In the genomic region with DNA sequence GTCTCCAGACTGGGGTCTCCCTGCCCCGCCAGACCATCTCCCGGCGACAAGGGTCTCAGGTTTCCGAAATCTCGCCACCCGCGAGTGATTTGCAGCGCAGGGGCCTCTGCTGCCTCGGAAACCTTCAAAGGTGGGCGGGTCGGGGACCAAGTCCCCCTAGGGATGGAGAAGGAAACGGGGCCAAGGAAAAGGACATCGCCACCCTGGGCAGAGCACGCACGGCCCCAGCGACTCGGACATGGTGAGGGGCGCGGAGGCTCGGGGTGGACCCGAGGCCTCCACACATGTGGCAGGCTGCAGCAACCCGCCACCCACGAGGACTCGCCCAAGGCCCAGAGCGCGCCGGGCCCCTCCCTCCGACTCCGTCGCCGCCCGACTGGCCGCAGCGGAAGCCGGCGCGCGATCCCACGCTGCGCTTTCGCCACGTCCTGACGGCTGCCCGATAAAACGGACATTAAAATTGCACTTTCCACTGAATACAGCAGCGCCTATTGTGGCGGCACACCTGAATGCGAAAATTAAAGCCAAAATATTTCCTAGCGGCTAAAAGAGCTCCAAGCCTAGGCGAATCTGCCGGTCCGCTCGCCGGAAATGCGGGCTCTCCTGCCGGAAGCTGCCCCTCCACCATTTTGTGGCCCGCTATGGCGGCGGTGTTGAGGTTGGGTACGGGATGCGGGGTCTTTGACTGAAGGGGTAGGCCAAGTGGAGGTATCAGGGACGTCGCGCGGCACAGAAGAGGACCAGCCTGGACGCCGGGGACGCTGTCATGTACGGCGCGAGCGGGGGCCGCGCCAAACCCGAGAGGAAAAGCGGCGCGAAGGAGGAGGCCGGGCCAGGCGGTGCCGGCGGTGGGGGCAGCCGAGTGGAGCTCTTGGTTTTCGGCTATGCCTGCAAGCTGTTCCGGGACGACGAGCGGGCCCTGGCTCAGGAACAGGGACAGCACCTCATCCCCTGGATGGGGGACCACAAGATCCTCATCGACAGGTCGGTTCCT, we compare ENCODE assay signal across 8 cellular contexts. TPM values are rescaled to one million over a fixed set of nuclear protein-coding genes. Genes with fewer than 3 reads are reported as not detected.
DNase-seq lines count a peak whose midpoint lies in the region; ATAC-seq, FAIRE-seq and TF ChIP-seq lines count a peak whose summit lies in the region.

A gene (plus strand): TSS at position 627 of the 994 bp plus-strand sequence. CDS start 140 bp downstream, at position 767.

- peak within 1 kb of the TSS; percentile 99 for H3K27ac Mint-ChIP-seq in WTC11

- CTCF ChIA-PET in WTC11 (lab: Charles Lee) = interaction anchor here (0.9 to 1.1 kb wide), 2 partner anchors 13 to 120 kb away, joined by 3 to 4 read pairs; no protein-coding TSS in a partner anchor

- peak within 1 kb of the TSS; percentile 96 for H3K4me3 ChIP-seq in bronchial epithelial cell (ENCODE audit: low read depth, low read length)

- no peak for FAIRE-seq in bronchial epithelial cell (lab: Jason Lieb, UNC)

- peaks cover 23% of the 10 kb centered on the region for H3K4me1 Mint-ChIP-seq in WTC11

- peak; percentile 94 for ATAC-seq in GM18511 (IDR thresholded peaks at IDR 0.05; ENCODE audit: unreplicated experiment)
- peak; percentile 91 for ATAC-seq in HG03025 (IDR thresholded peaks at IDR 0.05; ENCODE audit: low FRiP score, unreplicated experiment)
- ATAC-seq in WTC11 = peak; percentile 83

- peak; percentile 48 for DNase-seq in A172 (ENCODE audit: low spot score)
- peak; percentile 73 for DNase-seq in NCI-H2171 (lab: John Stamatoyannopoulos, UW)
- peak; percentile 63 for DNase-seq in WTC11 (ENCODE audit: low spot score)
- DNase-seq in bronchial epithelial cell (ENCODE audit: low read depth) = peak; percentile 42
- peak; percentile 74 for DNase-seq in iris pigment epithelial cell (ENCODE audit: low read depth)
- peak; percentile 56 to 67 for DNase-seq in stimulated activated CD4-positive, alpha-beta T cell treated with anti-CD3 and anti-CD28 coated beads, Interleukin-12 subunit alpha, Interleukin-12 subunit beta, amount 100 ng/mL, for 24 hours (ENCODE audit: low read depth in 2 of 2)

- peaks cover 7% of the 10 kb centered on the region for H3K9me3 Mint-ChIP-seq in WTC11

- no peaks in the 10 kb centered on the region for H3K27me3 ChIP-seq in bronchial epithelial cell (ENCODE audit: control insufficient read depth, insufficient read depth, low read length)

- peaks cover 6% of the 10 kb centered on the region for H3K27me3 Mint-ChIP-seq in WTC11 (ENCODE audit: low read depth)

- H3K36me3 Mint-ChIP-seq in WTC11 = peaks cover 25% of the 10 kb centered on the region

- POLR2A ChIA-PET in WTC11 (lab: Charles Lee) = interaction anchor here (0.5 to 1.3 kb wide), 2 partner anchors 13 to 183 kb away, joined by 4 to 6 read pairs; no protein-coding TSS in a partner anchor

- H3K36me3 ChIP-seq in bronchial epithelial cell (ENCODE audit: control insufficient read depth, insufficient read depth, low read length) = peaks cover 8% of the 10 kb centered on the region

- TF ChIP-seq CTCF in WTC11 (IDR thresholded peaks at IDR 0.05) (no peak), bronchial epithelial cell (IDR thresholded peaks at IDR 0.05; ENCODE audit: insufficient read depth, low read length, severe bottlenecking) (no peak)

- H3K4me3 Mint-ChIP-seq in WTC11 = peak within 1 kb of the TSS; percentile 94

TF ChIP-seq in WTC11, 78 proteins besides CTCF, POLR2A, EP300 and RAD21 (continues in another document):
- TF ChIP-seq, protein P1, sequence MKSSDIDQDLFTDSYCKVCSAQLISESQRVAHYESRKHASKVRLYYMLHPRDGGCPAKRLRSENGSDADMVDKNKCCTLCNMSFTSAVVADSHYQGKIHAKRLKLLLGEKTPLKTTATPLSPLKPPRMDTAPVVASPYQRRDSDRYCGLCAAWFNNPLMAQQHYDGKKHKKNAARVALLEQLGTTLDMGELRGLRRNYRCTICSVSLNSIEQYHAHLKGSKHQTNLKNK (CRISPR knock-in tag; IDR thresholded peaks at IDR 0.05) = no peak
- TF ChIP-seq, protein P2, sequence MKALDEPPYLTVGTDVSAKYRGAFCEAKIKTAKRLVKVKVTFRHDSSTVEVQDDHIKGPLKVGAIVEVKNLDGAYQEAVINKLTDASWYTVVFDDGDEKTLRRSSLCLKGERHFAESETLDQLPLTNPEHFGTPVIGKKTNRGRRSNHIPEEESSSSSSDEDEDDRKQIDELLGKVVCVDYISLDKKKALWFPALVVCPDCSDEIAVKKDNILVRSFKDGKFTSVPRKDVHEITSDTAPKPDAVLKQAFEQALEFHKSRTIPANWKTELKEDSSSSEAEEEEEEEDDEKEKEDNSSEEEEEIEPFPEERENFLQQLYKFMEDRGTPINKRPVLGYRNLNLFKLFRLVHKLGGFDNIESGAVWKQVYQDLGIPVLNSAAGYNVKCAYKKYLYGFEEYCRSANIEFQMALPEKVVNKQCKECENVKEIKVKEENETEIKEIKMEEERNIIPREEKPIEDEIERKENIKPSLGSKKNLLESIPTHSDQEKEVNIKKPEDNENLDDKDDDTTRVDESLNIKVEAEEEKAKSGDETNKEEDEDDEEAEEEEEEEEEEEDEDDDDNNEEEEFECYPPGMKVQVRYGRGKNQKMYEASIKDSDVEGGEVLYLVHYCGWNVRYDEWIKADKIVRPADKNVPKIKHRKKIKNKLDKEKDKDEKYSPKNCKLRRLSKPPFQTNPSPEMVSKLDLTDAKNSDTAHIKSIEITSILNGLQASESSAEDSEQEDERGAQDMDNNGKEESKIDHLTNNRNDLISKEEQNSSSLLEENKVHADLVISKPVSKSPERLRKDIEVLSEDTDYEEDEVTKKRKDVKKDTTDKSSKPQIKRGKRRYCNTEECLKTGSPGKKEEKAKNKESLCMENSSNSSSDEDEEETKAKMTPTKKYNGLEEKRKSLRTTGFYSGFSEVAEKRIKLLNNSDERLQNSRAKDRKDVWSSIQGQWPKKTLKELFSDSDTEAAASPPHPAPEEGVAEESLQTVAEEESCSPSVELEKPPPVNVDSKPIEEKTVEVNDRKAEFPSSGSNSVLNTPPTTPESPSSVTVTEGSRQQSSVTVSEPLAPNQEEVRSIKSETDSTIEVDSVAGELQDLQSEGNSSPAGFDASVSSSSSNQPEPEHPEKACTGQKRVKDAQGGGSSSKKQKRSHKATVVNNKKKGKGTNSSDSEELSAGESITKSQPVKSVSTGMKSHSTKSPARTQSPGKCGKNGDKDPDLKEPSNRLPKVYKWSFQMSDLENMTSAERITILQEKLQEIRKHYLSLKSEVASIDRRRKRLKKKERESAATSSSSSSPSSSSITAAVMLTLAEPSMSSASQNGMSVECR (CRISPR knock-in tag; IDR thresholded peaks at IDR 0.05; ENCODE audit: borderline replicate concordance) = no peak
- TF ChIP-seq SMAD4 (CRISPR knock-in tag; IDR thresholded peaks at IDR 0.05) = no peak
- TF ChIP-seq, protein P3, sequence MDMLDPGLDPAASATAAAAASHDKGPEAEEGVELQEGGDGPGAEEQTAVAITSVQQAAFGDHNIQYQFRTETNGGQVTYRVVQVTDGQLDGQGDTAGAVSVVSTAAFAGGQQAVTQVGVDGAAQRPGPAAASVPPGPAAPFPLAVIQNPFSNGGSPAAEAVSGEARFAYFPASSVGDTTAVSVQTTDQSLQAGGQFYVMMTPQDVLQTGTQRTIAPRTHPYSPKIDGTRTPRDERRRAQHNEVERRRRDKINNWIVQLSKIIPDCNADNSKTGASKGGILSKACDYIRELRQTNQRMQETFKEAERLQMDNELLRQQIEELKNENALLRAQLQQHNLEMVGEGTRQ (CRISPR knock-in tag; IDR thresholded peaks at IDR 0.05) = no peak
- no peak for TF ChIP-seq GRHL2 (CRISPR knock-in tag; IDR thresholded peaks at IDR 0.05; ENCODE audit: insufficient replicate concordance, severe bottlenecking)
- no peak for TF ChIP-seq IRF2 (CRISPR knock-in tag; IDR thresholded peaks at IDR 0.05; ENCODE audit: borderline replicate concordance, low read depth)
- peak; percentile 94; the same call in 1 of the 2 replicates for TF ChIP-seq KAT7 (CRISPR knock-in tag; IDR thresholded peaks at IDR 0.05; ENCODE audit: borderline replicate concordance)
- TF ChIP-seq, protein P4, sequence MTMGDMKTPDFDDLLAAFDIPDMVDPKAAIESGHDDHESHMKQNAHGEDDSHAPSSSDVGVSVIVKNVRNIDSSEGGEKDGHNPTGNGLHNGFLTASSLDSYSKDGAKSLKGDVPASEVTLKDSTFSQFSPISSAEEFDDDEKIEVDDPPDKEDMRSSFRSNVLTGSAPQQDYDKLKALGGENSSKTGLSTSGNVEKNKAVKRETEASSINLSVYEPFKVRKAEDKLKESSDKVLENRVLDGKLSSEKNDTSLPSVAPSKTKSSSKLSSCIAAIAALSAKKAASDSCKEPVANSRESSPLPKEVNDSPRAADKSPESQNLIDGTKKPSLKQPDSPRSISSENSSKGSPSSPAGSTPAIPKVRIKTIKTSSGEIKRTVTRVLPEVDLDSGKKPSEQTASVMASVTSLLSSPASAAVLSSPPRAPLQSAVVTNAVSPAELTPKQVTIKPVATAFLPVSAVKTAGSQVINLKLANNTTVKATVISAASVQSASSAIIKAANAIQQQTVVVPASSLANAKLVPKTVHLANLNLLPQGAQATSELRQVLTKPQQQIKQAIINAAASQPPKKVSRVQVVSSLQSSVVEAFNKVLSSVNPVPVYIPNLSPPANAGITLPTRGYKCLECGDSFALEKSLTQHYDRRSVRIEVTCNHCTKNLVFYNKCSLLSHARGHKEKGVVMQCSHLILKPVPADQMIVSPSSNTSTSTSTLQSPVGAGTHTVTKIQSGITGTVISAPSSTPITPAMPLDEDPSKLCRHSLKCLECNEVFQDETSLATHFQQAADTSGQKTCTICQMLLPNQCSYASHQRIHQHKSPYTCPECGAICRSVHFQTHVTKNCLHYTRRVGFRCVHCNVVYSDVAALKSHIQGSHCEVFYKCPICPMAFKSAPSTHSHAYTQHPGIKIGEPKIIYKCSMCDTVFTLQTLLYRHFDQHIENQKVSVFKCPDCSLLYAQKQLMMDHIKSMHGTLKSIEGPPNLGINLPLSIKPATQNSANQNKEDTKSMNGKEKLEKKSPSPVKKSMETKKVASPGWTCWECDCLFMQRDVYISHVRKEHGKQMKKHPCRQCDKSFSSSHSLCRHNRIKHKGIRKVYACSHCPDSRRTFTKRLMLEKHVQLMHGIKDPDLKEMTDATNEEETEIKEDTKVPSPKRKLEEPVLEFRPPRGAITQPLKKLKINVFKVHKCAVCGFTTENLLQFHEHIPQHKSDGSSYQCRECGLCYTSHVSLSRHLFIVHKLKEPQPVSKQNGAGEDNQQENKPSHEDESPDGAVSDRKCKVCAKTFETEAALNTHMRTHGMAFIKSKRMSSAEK (CRISPR knock-in tag; IDR thresholded peaks at IDR 0.05; ENCODE audit: borderline replicate concordance) = no peak; the same call in 1 of the 2 replicates
- TF ChIP-seq MXD4 (CRISPR knock-in tag; IDR thresholded peaks at IDR 0.05; ENCODE audit: borderline replicate concordance) = no peak

RNA-seq across cellular contexts. Expression of the gene that starts here (rescaled TPM):
- 21.9 and 30.1 TPM in 2 replicates for total RNA-seq in A172 (2014; rRNA removed; shearing (Covaris generic))
- total RNA-seq in WTC11 (2021) = 59.4 to 76.3 TPM (median 63.4 TPM) in 3 replicates
- 18.2 and 20.9 TPM in 2 replicates for total RNA-seq in bronchial epithelial cell

Comparison
In these comparisons a context has a peak if more than half of its experiments do, and no peak if none do; other contexts are left out.
1. Peak in every context shown above with its lines: DNase-seq, ATAC-seq and H3K4me3 ChIP-seq.